17 cellular contexts compared by ENCODE assay signal in the genomic region with DNA sequence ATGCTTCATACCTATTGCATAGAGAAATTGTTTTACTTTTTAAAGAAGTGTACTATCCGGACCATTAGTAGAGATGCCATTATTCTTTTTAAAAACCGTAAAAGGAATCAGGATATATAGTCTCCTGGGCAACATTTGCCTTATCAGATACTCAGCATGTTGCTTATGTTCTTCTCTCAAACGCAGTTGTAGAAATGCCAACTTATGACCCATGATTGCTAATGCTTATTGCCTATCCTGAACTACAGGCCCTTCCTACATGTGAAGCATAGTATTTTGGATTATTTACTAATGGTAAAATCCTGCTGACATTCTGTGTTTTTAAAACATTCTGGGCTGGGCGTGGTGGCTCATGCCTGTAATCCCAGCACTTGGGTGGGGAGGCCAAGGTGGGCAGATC.
DNase-seq lines count a peak whose midpoint lies in the region; ATAC-seq and TF ChIP-seq lines count a peak whose summit lies in the region.
"Had no signal": no experiment of that assay in that cellular context is flagged by ENCODE, and none has a peak within 500 bp of the region (broad histone marks: within the 10 kb centered on the region; RNA-seq: fewer than 3 reads in every experiment).

No MANE protein-coding gene starts in this region.

- H3K9me3 ChIP-seq in gastrocnemius medialis (no peaks in the 10 kb centered on the region), esophagus squamous epithelium (no peaks in the 10 kb centered on the region)
- H3K9me3 ChIP-seq: BLaER1 treated with 17β-estradiol and CSF1 and Interleukin-3, amounts not matched to agents 10 nM and 100 nM had no signal

- H3K4me3 ChIP-seq in fibroblast of mammary gland (ENCODE audit: control insufficient read depth, low read depth, low read length) (no peak overlapping the region), gastrocnemius medialis (peak overlapping the region; percentile 50 to 67 (median 62)), esophagus squamous epithelium (no peak overlapping the region)
- H3K4me3 ChIP-seq: BLaER1 treated with 17β-estradiol and CSF1 and Interleukin-3, amounts not matched to agents 10 nM and 100 nM; GM12878; GM23338; K562 had no signal

- H3K36me3 ChIP-seq in gastrocnemius medialis (peaks cover 0 to 11% of the 10 kb centered on the region in 2 donors), esophagus squamous epithelium (peaks cover 0 to 20% (median 6%) of the 10 kb centered on the region in 3 donors)

- DNase-seq in HCEC 1CT (peak; percentile 42), RWPE1 (ENCODE audit: low spot score) (no peak), fibroblast of mammary gland (ENCODE audit: low read depth) (peak; percentile 67), gastrocnemius medialis (no peak), esophagus squamous epithelium (lab: John Stamatoyannopoulos, UW) (no peak), anterior cingulate cortex (lab: John Stamatoyannopoulos, UW) (no peak)
- DNase-seq: CD8-positive, alpha-beta T cell; DMS 273 treated with DMSO at 0.1 percent for 48 hours; DMS53; DND-41; EL; IMR-90 had no signal

- in situ Hi-C loops in gastrocnemius medialis (cut with MboI; ENCODE audit: low sequenced_read_pairs in 4 of 4), result loop anchor here in 3 of 4 donors (5.0 to 25.0 kb wide), 3 partner anchors 68 to 427 kb away; partner anchors contain the start of genes CEP57L1 (in 1 of the 3), FOXO3 (in 1 of the 3) and SESN1 (in 1 of the 3)

- CTCF ChIA-PET in RWPE1 (lab: Yijun Ruan, JAX), result no interaction called here

- peaks cover 57 to 65% of the 10 kb centered on the region in 2 donors for H3K4me1 ChIP-seq in gastrocnemius medialis
- peaks cover 11 to 70% (median 29%) of the 10 kb centered on the region in 3 donors for H3K4me1 ChIP-seq in esophagus squamous epithelium

- ATAC-seq in gastrocnemius medialis (no peak), GM21390 (IDR thresholded peaks at IDR 0.05; ENCODE audit: unreplicated experiment) (no peak)
- ATAC-seq: CD8-positive, alpha-beta T cell; GM12878; GM23338; K562 had no signal

- POLR2A ChIA-PET in RWPE1 (lab: Yijun Ruan, JAX; ENCODE audit: low non-redundant PET), result no interaction called here

- H3K27me3 ChIP-seq in gastrocnemius medialis (no peaks in the 10 kb centered on the region), esophagus squamous epithelium (no peaks in the 10 kb centered on the region)
- H3K27me3 ChIP-seq: BLaER1 treated with 17β-estradiol and CSF1 and Interleukin-3, amounts not matched to agents 10 nM and 100 nM had no signal

- TF ChIP-seq CTCF in RWPE1 (conservative IDR thresholded peaks at IDR 0.05; ENCODE audit: low read depth) (no peak), fibroblast of mammary gland (conservative IDR thresholded peaks at IDR 0.05; ENCODE audit: control insufficient read depth, insufficient read depth, low read depth, low read length) (no peak), gastrocnemius medialis (IDR thresholded peaks at IDR 0.05 in 4 of 5, conservative IDR thresholded peaks at IDR 0.05 in 1 of 5) (no peak), esophagus squamous epithelium (IDR thresholded peaks at IDR 0.05) (no peak)

- intact Hi-C loops in gastrocnemius medialis (cut with DNase I; ENCODE audit: low total_unique reads), result no loop called here
- intact Hi-C loops in esophagus squamous epithelium (cut with DNase I), result no loop called here

- H3K27ac ChIP-seq in RWPE1 (peak overlapping the region; percentile 60), gastrocnemius medialis (peak overlapping the region; percentile 89 to 94 (median 92)), esophagus squamous epithelium (no peak overlapping the region)
- H3K27ac ChIP-seq: BLaER1 treated with 17β-estradiol and CSF1 and Interleukin-3, amounts not matched to agents 10 nM and 100 nM had no signal

- no peak for TF ChIP-seq POLR2A in gastrocnemius medialis (IDR thresholded peaks at IDR 0.05)
- TF ChIP-seq POLR2A in esophagus squamous epithelium (IDR thresholded peaks at IDR 0.05), result no peak

- WGBS in esophagus squamous epithelium, 2 donors, result 77 to 78% methylated on average over 3 to 4 of the region's 4 CpGs

Comparison
In these comparisons a context has a peak if more than half of its experiments do, and no peak if none do; other contexts are left out.
1. DNase-seq: peak in HCEC 1CT (single experiment) and fibroblast of mammary gland (single experiment); none in RWPE1 (single experiment), gastrocnemius medialis (0 of 2), esophagus squamous epithelium (single experiment) and anterior cingulate cortex (0 of 58).
2. H3K27ac ChIP-seq: peak in RWPE1 (single experiment) and gastrocnemius medialis (4 of 4); none in esophagus squamous epithelium (0 of 4).
3. H3K4me3 ChIP-seq: peak in gastrocnemius medialis (4 of 4); none in fibroblast of mammary gland (single experiment) and esophagus squamous epithelium (0 of 4).